Comparison of ENCODE assay signal across 16 cellular contexts in the genomic region with DNA sequence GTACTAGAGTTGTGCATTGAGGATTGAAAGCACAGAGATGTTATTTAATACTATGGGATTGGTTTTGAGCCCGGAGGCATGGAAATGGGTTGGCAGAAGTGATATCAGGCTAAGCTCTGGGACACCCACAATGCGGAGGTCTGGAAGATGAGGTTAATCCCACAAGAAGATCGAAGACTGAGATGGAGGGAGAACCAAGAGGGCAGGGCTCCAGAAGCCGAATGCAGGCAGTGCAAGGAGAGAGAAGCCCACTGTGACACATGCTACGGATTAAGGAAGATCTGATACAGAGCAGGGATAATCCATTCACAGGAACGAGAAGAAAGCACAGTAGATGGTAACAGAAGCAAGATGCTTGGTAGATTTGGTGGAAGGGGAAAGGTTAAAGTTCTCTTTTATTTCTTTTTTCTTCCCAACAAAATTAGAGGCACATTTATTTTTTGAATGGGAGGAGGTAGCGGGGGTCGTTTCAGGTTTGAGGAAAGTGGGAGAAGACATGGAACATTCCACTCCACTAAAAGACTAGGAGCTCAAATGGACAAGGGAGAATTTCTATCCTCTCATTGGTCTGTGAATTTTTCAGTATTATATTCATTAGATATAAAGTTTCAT.
"Had no signal": no experiment of that assay in that cellular context is flagged by ENCODE, and none has a peak within 500 bp of the region (broad histone marks: within the 10 kb centered on the region; RNA-seq: fewer than 3 reads in every experiment).

No MANE protein-coding gene starts in this region.

- H3K27ac ChIP-seq: lower lobe of right lung, right atrium auricular region, skin epidermis, tibial nerve, uterus had no signal

- H3K27me3 ChIP-seq: right atrium auricular region, tibial nerve, uterus had no signal

- DNase-seq: activated CD4-positive, alpha-beta T cell treated with anti-CD3 and anti-CD28 coated beads, Interleukin-2, amount 10 ng/mL, durations not matched to agents 7 days and 5 days; activated CD8-positive, alpha-beta memory T cell treated with anti-CD3 and anti-CD28 coated beads, Interleukin-2, amount 50 U/mL, for 48 hours; activated gamma-delta T cell treated with Interleukin-2 at 50 U/mL for 16 hours; activated T-cell treated with anti-CD3 and anti-CD28 coated beads, Interleukin-2, amount 50 U/mL, for 72 hours; amniotic stem cell; left colon; lower lobe of right lung; mucosa of descending colon; natural killer cell; stimulated activated CD4-positive, alpha-beta T cell treated with anti-CD3 and anti-CD28 coated beads, Interleukin-15, amount 100 ng/mL, for 24 hours; stimulated activated CD4-positive, alpha-beta T cell treated with anti-CD3 and anti-CD28 coated beads, Interleukin-4, amount 100 ng/mL, for 24 hours; stimulated activated naive CD4-positive, alpha-beta T cell; uterus had no signal

- ATAC-seq: activated T-cell treated with anti-CD3 and anti-CD28 coated beads, Interleukin-2, amount 50 U/mL, for 72 hours; left colon; lower lobe of right lung; mucosa of descending colon; natural killer cell had no signal

- H3K4me3 ChIP-seq: lower lobe of right lung, mucosa of descending colon, right atrium auricular region, skin epidermis, tibial nerve, uterus had no signal
